ENCODE assay signal across 15 cellular contexts in the genomic region with DNA sequence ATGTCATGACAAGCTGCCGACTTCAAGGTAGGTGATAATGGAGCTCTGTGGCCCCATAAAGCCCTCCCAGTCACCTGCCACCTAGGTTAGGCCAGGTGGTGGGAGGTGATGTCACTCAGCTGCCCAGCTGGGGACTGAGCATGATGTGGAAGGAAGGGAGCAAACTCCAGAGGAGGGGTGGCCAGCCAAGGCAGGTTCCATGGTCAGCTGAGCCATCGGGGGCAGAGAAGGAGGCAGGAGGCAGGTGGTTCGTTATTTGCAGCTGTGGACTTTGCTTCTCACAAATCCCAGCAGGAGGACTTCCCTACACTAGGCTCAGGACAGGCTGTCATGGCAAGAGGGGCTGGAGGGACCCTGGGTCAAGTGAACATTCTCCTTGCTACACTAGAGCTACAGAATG.
"Had no signal": no experiment of that assay in that cellular context is flagged by ENCODE, and none has a peak within 500 bp of the region (broad histone marks: within the 10 kb centered on the region; RNA-seq: fewer than 3 reads in every experiment).

No MANE protein-coding gene starts in this region.

- H3K4me3 Mint-ChIP-seq: activated B cell treated with CpG ODN at 0.5 μM for 24 hours; activated CD4-positive, alpha-beta T cell treated with anti-CD3 and anti-CD28 coated beads, Interleukin-2, amount 10 ng/mL, durations not matched to agents 7 days and 5 days; effector memory CD8-positive, alpha-beta T cell; neural progenitor cell; stimulated activated memory B cell treated with anti-CD40 and anti-IgM and Interleukin-4, amounts not matched to agents 10 μg/mL and 1 μg/mL and 100 μg/mL, for 72 hours had no signal

- H3K27ac Mint-ChIP-seq: activated B cell treated with CpG ODN at 0.5 μM for 24 hours; activated CD4-positive, alpha-beta T cell treated with anti-CD3 and anti-CD28 coated beads, Interleukin-2, amount 10 ng/mL, durations not matched to agents 7 days and 5 days; effector memory CD8-positive, alpha-beta T cell; stimulated activated memory B cell treated with anti-CD40 and anti-IgM and Interleukin-4, amounts not matched to agents 10 μg/mL and 1 μg/mL and 100 μg/mL, for 72 hours had no signal

- H3K27me3 Mint-ChIP-seq: activated B cell treated with CpG ODN at 0.5 μM for 24 hours; activated CD4-positive, alpha-beta T cell treated with anti-CD3 and anti-CD28 coated beads, Interleukin-2, amount 10 ng/mL, durations not matched to agents 7 days and 5 days; effector memory CD8-positive, alpha-beta T cell; stimulated activated memory B cell treated with anti-CD40 and anti-IgM and Interleukin-4, amounts not matched to agents 10 μg/mL and 1 μg/mL and 100 μg/mL, for 72 hours had no signal

- H3K27ac ChIP-seq: heart right ventricle, neural progenitor cell, pancreas, tibial artery had no signal

- H3K4me1 ChIP-seq: heart right ventricle, neural progenitor cell had no signal

- H3K9me3 Mint-ChIP-seq: activated B cell treated with CpG ODN at 0.5 μM for 24 hours; activated CD4-positive, alpha-beta T cell treated with anti-CD3 and anti-CD28 coated beads, Interleukin-2, amount 10 ng/mL, durations not matched to agents 7 days and 5 days; effector memory CD8-positive, alpha-beta T cell; stimulated activated memory B cell treated with anti-CD40 and anti-IgM and Interleukin-4, amounts not matched to agents 10 μg/mL and 1 μg/mL and 100 μg/mL, for 72 hours had no signal

- H3K4me1 Mint-ChIP-seq: activated B cell treated with CpG ODN at 0.5 μM for 24 hours; stimulated activated memory B cell treated with anti-CD40 and anti-IgM and Interleukin-4, amounts not matched to agents 10 μg/mL and 1 μg/mL and 100 μg/mL, for 72 hours had no signal

- H3K27me3 ChIP-seq: heart right ventricle, neural progenitor cell, pancreas, tibial artery had no signal

- H3K4me3 ChIP-seq: heart right ventricle, neural progenitor cell, tibial artery had no signal

- ATAC-seq: effector memory CD8-positive, alpha-beta T cell; heart right ventricle; pancreas; stimulated activated memory B cell treated with anti-CD40 and anti-IgM and Interleukin-4, amounts not matched to agents 10 μg/mL and 1 μg/mL and 100 μg/mL, for 72 hours had no signal

- DNase-seq: activated B cell treated with CpG ODN at 0.5 μM for 24 hours; activated CD4-positive, alpha-beta T cell treated with anti-CD3 and anti-CD28 coated beads, Interleukin-2, amount 10 ng/mL, durations not matched to agents 7 days and 5 days; activated CD8-positive, alpha-beta memory T cell treated with anti-CD3 and anti-CD28 coated beads, Interleukin-2, amount 50 U/mL, for 48 hours; activated gamma-delta T cell treated with Interleukin-2 at 50 U/mL for 16 hours; aorta; cerebellar nuclear complex; dermis blood vessel endothelial cell; effector memory CD8-positive, alpha-beta T cell; heart right ventricle; islet precursor cell; pancreas; T-helper 2 cell; tibial artery had no signal

- H3K36me3 ChIP-seq: neural progenitor cell, pancreas had no signal

- H3K9me3 ChIP-seq: heart right ventricle, pancreas, tibial artery had no signal
